Comparison of ENCODE assay signal across 1 cellular context in the genomic region with DNA sequence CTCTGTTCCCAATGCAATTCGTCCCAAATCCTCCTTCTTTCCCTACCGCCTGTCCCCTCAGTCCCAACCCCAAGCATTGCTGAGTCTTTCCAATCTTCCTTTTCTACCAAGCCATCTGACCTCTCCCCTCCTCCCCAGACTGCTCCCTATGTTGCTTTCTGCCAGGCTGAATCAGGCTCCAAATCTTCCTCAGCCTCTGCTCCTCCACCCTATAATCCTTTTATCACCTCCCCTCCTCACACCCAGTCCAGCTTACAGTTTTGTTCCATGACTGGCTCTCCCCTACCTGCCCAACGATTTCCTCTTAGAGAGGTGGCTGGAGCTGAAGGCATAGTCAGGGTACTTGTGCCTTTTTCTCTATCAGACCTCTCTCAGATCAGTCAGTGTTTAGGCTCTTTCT.
A peak's percentile ranks its signal among the peaks of the same experiment; 100 is the strongest.
TF ChIP-seq lines count a peak whose summit lies in the region.

No MANE protein-coding gene starts in this region.

TF ChIP-seq in K562, 482 proteins besides CTCF, POLR2A, EP300 and RAD21:
- TF ChIP-seq ZNF263 (CRISPR knock-in tag; IDR thresholded peaks at IDR 0.05; ENCODE audit: borderline replicate concordance) = peak; percentile 52; the same call in 1 of the 2 replicates
- TF ChIP-seq ARID1B (IDR thresholded peaks at IDR 0.05) = peak; percentile 29
